Comparison of ENCODE assay signal across 8 cellular contexts in the genomic region with DNA sequence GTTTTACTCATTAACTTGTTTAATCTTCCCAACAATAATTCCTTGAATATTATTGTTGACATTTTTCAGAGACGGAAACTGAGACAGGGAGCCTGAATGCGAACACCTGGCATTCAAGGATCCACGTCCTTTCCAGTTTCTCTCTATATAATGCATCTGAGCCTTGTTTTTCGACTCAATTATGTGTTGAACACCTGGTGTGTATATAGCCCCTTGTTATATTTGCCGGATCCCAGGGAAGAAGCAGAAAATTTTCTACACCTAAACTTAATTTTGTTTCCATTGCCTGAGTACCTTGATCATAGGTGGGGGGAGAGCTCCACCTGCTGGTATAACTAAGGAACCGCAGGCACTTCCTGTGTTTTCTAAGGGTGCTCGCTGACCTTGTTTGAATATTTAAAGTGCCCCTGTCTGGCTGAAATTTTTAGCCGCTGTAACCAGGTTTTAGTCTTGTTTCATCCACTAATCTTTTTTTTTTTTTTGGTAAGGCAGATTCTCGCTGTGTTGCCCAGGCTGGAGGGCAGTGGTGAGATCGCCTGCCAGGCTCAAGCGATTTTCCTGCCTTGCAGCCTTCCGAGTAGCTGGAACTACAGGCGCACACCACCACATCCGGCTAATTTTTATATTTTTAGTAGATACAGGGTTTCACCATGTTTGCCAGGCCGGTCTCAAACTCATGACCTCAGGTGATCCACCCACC. TPM values are rescaled to one million over a fixed set of nuclear protein-coding genes. Genes with fewer than 3 reads are reported as not detected.
DNase-seq lines count a peak whose midpoint lies in the region; TF ChIP-seq lines count a peak whose summit lies in the region.

No MANE protein-coding gene starts in this region.

- peak overlapping the region in 2 of 3 experiments; percentile 38 to 40 for H3K27ac Mint-ChIP-seq in nephron

- no peak overlapping the region for H3K4me3 Mint-ChIP-seq in nephron

- H3K4me3 ChIP-seq in fibroblast of mammary gland (ENCODE audit: control insufficient read depth, low read depth, low read length) = no peak overlapping the region

- peaks cover 2% of the 10 kb centered on the region for H3K9me3 Mint-ChIP-seq in nephron

- peaks cover 3% of the 10 kb centered on the region for H3K27me3 Mint-ChIP-seq in nephron (ENCODE audit: low read depth)

- TF ChIP-seq CTCF in fibroblast of mammary gland (conservative IDR thresholded peaks at IDR 0.05; ENCODE audit: control insufficient read depth, insufficient read depth, low read depth, low read length) (peak; percentile 92), nephron (IDR thresholded peaks at IDR 0.05; ENCODE audit: unreplicated experiment in 3 of 3) (peak; percentile 92 to 96 (median 92))

- no peaks in the 10 kb centered on the region for H3K36me3 Mint-ChIP-seq in nephron (ENCODE audit: low read depth)

- DNase-seq in NK-92 treated with Interleukin-12 subunit alpha and Interleukin-12 subunit beta, amount 100 ng/mL, for 24 hours (lab: John Stamatoyannopoulos, UW) = peak; percentile 24
- no peak for DNase-seq in NK-92 (lab: John Stamatoyannopoulos, UW; ENCODE audit: unreplicated experiment)
- DNase-seq in LHCN-M2 (ENCODE audit: low read depth) = peak; percentile 67
- DNase-seq in RPMI7951 (ENCODE audit: low read depth) = peak; percentile 64
- peak; percentile 46 for DNase-seq in activated T-helper 1 cell treated with Interleukin-2 at 50 U/mL for 16 hours (ENCODE audit: low read depth)
- peak; percentile 69 for DNase-seq in fibroblast of mammary gland (ENCODE audit: low read depth)
- peak; percentile 38 for DNase-seq in stromal cell of bone marrow (ENCODE audit: low read depth)

- H3K4me1 Mint-ChIP-seq in nephron = peaks cover 16% of the 10 kb centered on the region

RNA-seq across cellular contexts. Expression of a gene that starts 6.6 kb away (rescaled TPM):
- 23.6 and 28.3 TPM in 2 replicates for total RNA-seq in LHCN-M2 (2014; rRNA removed)
- polyA plus RNA-seq in LHCN-M2 (2012) = 34.4 TPM
- total RNA-seq in RPMI7951 (2014; rRNA removed; shearing (Covaris generic)) = 31.8 and 35.1 TPM in 2 replicates

RNA-seq across cellular contexts. Expression of a gene that starts 42.3 kb away (rescaled TPM):
- total RNA-seq in LHCN-M2 (2014; rRNA removed) = not detected in 2 replicates
- not detected for polyA plus RNA-seq in LHCN-M2 (2012)
- not detected in 2 replicates for total RNA-seq in RPMI7951 (2014; rRNA removed; shearing (Covaris generic))
